8 cellular contexts compared by ENCODE assay signal in genomic region chr17:445839-446238, GRCh38. TPM values are rescaled to one million over a fixed set of nuclear protein-coding genes. Genes with fewer than 3 reads are reported as not detected.
DNase-seq lines count a peak whose midpoint lies in the region; ATAC-seq and TF ChIP-seq lines count a peak whose summit lies in the region.
"Not testable (repeated sequence)": the region's sequence is repeated elsewhere in the genome, so short reads cannot be mapped to it uniquely, and the experiment has no call there.

RFLNB (minus strand) TSS chr17:445939.

- not testable (repeated sequence) for H3F3A ChIP-seq in GM23338 (replicated peaks; ENCODE audit: low read depth)

- not testable (repeated sequence) for H2AFZ ChIP-seq in GM23338

- not testable (repeated sequence) for ATAC-seq in GM23338; T-cell (replicated peaks in 1 of 4); activated T-cell treated with anti-CD3 and anti-CD28 coated beads, Interleukin-2, amount 50 U/mL, for 72 hours (replicated peaks in 1 of 2)

- not testable (repeated sequence) for H3K4me1 ChIP-seq in GM23338 (ENCODE audit: insufficient read depth); urinary bladder (ENCODE audit: insufficient read depth)
- peaks cover 12% of the 10 kb centered on the region for H3K4me1 ChIP-seq in left ventricle myocardium inferior

- 91% methylated on average over 12 of the region's 12 CpGs for WGBS in urinary bladder

- not testable (repeated sequence) for H3K9me3 Mint-ChIP-seq in GM23338; T-cell; activated T-cell treated with anti-CD3 and anti-CD28 coated beads, Interleukin-2, amount 50 U/mL, for 72 hours

- not testable (repeated sequence) for H4K20me1 ChIP-seq in GM23338 (replicated peaks; ENCODE audit: insufficient read depth)

- DNase-seq in GM23338 (ENCODE audit: low spot score); T-cell; activated T-cell treated with anti-CD3 and anti-CD28 coated beads, Interleukin-2, amount 50 U/mL, for 72 hours; dermis microvascular lymphatic vessel endothelial cell (ENCODE audit: low read depth in 2 of 2); left ventricle myocardium inferior; myocyte (ENCODE audit: low read depth); pulmonary artery endothelial cell (ENCODE audit: low read depth, low spot score): not testable (repeated sequence)

- not testable (repeated sequence) for H3K4me1 Mint-ChIP-seq in GM23338
- peaks cover 19 to 24% (median 19%) of the 10 kb centered on the region in 3 donors for H3K4me1 Mint-ChIP-seq in T-cell
- H3K4me1 Mint-ChIP-seq in activated T-cell treated with anti-CD3 and anti-CD28 coated beads, Interleukin-2, amount 50 U/mL, for 72 hours (ENCODE audit: low read depth): peaks cover 17% of the 10 kb centered on the region

- H3K4me3 ChIP-seq in GM23338; left ventricle myocardium inferior; urinary bladder (ENCODE audit: low read depth, low read length): not testable (repeated sequence)

- CTCF ChIA-PET in T-cell (lab: Charles Lee): not testable (repeated sequence)

- 0 out of 2 replicates have a peak within 1 kb of the TSS, but pooled peaks have one; percentile 45 for H3K27ac ChIP-seq in GM23338 (ENCODE audit: low read depth)
- peak within 1 kb of the TSS; percentile 3 for H3K27ac ChIP-seq in left ventricle myocardium inferior (replicated peaks)
- H3K27ac ChIP-seq in urinary bladder (ENCODE audit: low read depth): not testable (repeated sequence)

- H3K4me3 Mint-ChIP-seq in GM23338: not testable (repeated sequence)
- peak within 1 kb of the TSS in 1 of 3 donors; percentile 49 for H3K4me3 Mint-ChIP-seq in T-cell
- H3K4me3 Mint-ChIP-seq in activated T-cell treated with anti-CD3 and anti-CD28 coated beads, Interleukin-2, amount 50 U/mL, for 72 hours: peak within 1 kb of the TSS; percentile 29 to 39

- H3K79me2 ChIP-seq in GM23338 (replicated peaks; ENCODE audit: insufficient read depth): peaks cover 25% of the 10 kb centered on the region

- H3K9me3 ChIP-seq in left ventricle myocardium inferior (replicated peaks): not testable (repeated sequence)

- H3K4me2 ChIP-seq in GM23338: not testable (repeated sequence)

- not testable (repeated sequence) for H3K27me3 ChIP-seq in GM23338 (ENCODE audit: insufficient read depth); left ventricle myocardium inferior (ENCODE audit: low read depth)

- intact Hi-C loops in left ventricle myocardium inferior (cut with micrococcal nuclease): not testable (repeated sequence)

- TF ChIP-seq CTCF in GM23338 (conservative IDR thresholded peaks at IDR 0.05; ENCODE audit: low read depth in 2 of 2); left ventricle myocardium inferior (IDR thresholded peaks at IDR 0.05; ENCODE audit: borderline replicate concordance): not testable (repeated sequence)

- POLR2A ChIA-PET in T-cell (lab: Charles Lee): not testable (repeated sequence)

- not testable (repeated sequence) for H3K36me3 ChIP-seq in GM23338 (ENCODE audit: insufficient read depth); urinary bladder (ENCODE audit: insufficient read depth)
- H3K36me3 ChIP-seq in left ventricle myocardium inferior: peaks cover 30% of the 10 kb centered on the region

- H3K9me2 ChIP-seq in GM23338 (ENCODE audit: insufficient read depth): not testable (repeated sequence)

- peaks cover 28% of the 10 kb centered on the region for H3K36me3 Mint-ChIP-seq in GM23338 (ENCODE audit: low read depth)
- H3K36me3 Mint-ChIP-seq in T-cell: peaks cover 19% of the 10 kb centered on the region
- peaks cover 6 to 13% of the 10 kb centered on the region in 2 donors for H3K36me3 Mint-ChIP-seq in activated T-cell treated with anti-CD3 and anti-CD28 coated beads, Interleukin-2, amount 50 U/mL, for 72 hours (ENCODE audit: insufficient read depth in 2 of 2)

- H3K27ac Mint-ChIP-seq in GM23338: not testable (repeated sequence)
- H3K27ac Mint-ChIP-seq in T-cell: peak within 1 kb of the TSS in 1 of 2 donors; percentile 55
- peak within 1 kb of the TSS; percentile 83 for H3K27ac Mint-ChIP-seq in activated T-cell treated with anti-CD3 and anti-CD28 coated beads, Interleukin-2, amount 50 U/mL, for 72 hours

- peaks cover 11% of the 10 kb centered on the region for H3K27me3 Mint-ChIP-seq in GM23338 (ENCODE audit: insufficient read depth, low read depth, poor library complexity)
- H3K27me3 Mint-ChIP-seq in T-cell; activated T-cell treated with anti-CD3 and anti-CD28 coated beads, Interleukin-2, amount 50 U/mL, for 72 hours (ENCODE audit: low read depth): not testable (repeated sequence)

RNA-seq across cellular contexts. Expression of gene RFLNB, which starts in this region (rescaled TPM):
- 59.2 and 59.9 TPM in 2 replicates for total RNA-seq in GM23338 (2014; rRNA removed; shearing (Covaris generic))
- polyA plus RNA-seq in GM23338 (2016; fragmentation: Nextera tagmentation; extraction: Ambion mirVana) (40.7 and 49.4 TPM in 2 replicates), urinary bladder (23.9 TPM)
- total RNA-seq in T-cell (10 to 100 TPM; 38.3 to 70.3 (median 55.2) TPM), dermis microvascular lymphatic vessel endothelial cell (12.3 and 15.4 TPM in 2 replicates), left ventricle myocardium inferior (13.0 TPM), myocyte (20.5 and 25.0 TPM in 2 replicates), pulmonary artery endothelial cell (37.4 and 40.9 TPM in 2 replicates), urinary bladder (21.4 TPM)
- 100 to 1,000 TPM in 1 of 2 donors, 10 to 100 TPM in 1; 89.1 to 103 TPM for total RNA-seq in activated T-cell treated with anti-CD3 and anti-CD28 coated beads, Interleukin-2, amount 50 U/mL, for 72 hours
- 25.9 TPM for polyA plus RNA-seq in myocyte (2012)
